Comparison of ENCODE assay signal across 1 cellular context in the genomic region with DNA sequence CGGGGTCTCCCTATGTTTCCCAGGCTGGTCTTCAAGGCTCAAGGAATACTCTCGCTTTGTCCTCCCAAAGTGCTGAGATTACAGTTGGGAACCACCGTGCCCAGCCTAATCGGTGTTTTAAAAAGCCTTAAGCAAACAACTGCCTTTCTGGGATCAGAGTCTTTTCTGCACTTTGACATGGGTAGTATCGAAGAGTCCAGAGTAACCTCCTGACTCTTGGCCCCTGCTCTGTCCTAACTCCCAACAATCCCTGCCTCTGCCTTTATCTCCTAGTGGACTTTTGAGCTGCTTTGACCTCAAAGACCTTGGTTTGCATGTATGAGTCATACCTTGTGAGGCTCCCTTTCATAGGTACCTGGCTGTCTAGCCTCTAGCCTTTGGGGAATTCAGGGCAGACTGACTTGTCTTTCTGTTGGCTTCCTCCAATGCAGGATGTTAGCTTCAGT.
A peak's percentile ranks its signal among the peaks of the same experiment; 100 is the strongest.
TF ChIP-seq lines count a peak whose summit lies in the region.

No MANE protein-coding gene starts in this region.

TF ChIP-seq in H1, 55 proteins besides CTCF, POLR2A, EP300 and RAD21:
- TF ChIP-seq YY1 (IDR thresholded peaks at IDR 0.05; ENCODE audit: low read depth, low read length): no peak
- peak; percentile 90 for TF ChIP-seq JUND (IDR thresholded peaks at IDR 0.05; ENCODE audit: low read length)
- peak; percentile 58; the same call in 1 of the 2 replicates for TF ChIP-seq JUN (IDR thresholded peaks at IDR 0.05; ENCODE audit: low read depth, low read length)
